Comparison of ENCODE assay signal across 32 cellular contexts in the genomic region with DNA sequence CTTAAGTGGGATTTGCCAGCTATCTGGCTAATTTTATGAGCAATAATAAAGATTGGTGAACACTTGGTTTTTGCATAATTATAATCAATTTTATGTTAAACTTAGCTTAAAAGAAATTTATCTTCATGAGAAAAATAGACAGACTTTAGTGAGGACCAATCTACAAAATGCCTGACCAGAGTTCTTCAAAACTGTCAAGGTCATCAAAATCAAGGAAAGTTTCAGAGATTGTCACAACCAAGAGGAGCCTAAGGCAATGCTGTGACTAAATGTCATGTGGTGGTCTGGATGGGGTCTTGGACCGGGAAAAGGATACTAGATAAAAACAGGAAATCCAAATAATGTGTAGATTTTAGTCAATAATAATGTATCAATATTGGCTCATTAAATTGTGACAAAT. TPM values are rescaled to one million over a fixed set of nuclear protein-coding genes. Genes with fewer than 3 reads are reported as not detected.
"Had no signal": no experiment of that assay in that cellular context is flagged by ENCODE, and none has a peak within 500 bp of the region (broad histone marks: within the 10 kb centered on the region; RNA-seq: fewer than 3 reads in every experiment).

No MANE protein-coding gene starts in this region.

- H3K36me3 ChIP-seq: lower lobe of right lung, pancreas, prostate gland, sigmoid colon, tibial nerve, uterus had no signal

- H3K27me3 ChIP-seq: left lung, pancreas, sigmoid colon, tibial nerve, uterus had no signal

- H3K27ac ChIP-seq: left lung, lower lobe of right lung, pancreas, prostate gland, sigmoid colon, spleen, tibial nerve, uterus had no signal

- H3K9me3 ChIP-seq: pancreas, prostate gland, uterus had no signal

- DNase-seq: hypothalamus; immature natural killer cell; kidney; left colon; left lung; lower lobe of right lung; mammary epithelial cell; mesenchymal stem cell; naive thymus-derived CD8-positive, alpha-beta T cell; nucleus accumbens; pancreas; posterior cingulate gyrus; retina; right cardiac atrium; sigmoid colon; small intestine; spleen; stimulated activated CD4-positive, alpha-beta T cell treated with anti-CD3 and anti-CD28 coated beads, Interleukin-4, amount 100 ng/mL, for 24 hours; stimulated activated naive CD4-positive, alpha-beta T cell treated with Interleukin-2 at 50 U/mL for 16 hours; stimulated activated naive CD8-positive, alpha-beta T cell treated with anti-CD3 and anti-CD28 coated beads, Interleukin-15, amount 100 ng/mL, for 72 hours; substantia nigra; uterus had no signal

- FAIRE-seq: islet of Langerhans, kidney, pancreas, small intestine had no signal

- H3K4me3 ChIP-seq: left lung, lower lobe of right lung, pancreas, prostate gland, sigmoid colon, spleen, tibial nerve, uterus had no signal

- ATAC-seq: left colon; left lung; lower lobe of right lung; naive thymus-derived CD8-positive, alpha-beta T cell; pancreas; right cardiac atrium; stimulated activated memory B cell treated with anti-CD40 and anti-IgM and Interleukin-4, amounts not matched to agents 10 μg/mL and 1 μg/mL and 100 μg/mL, for 72 hours; stimulated activated naive CD8-positive, alpha-beta T cell treated with anti-CD3 and anti-CD28 coated beads, Interleukin-15, amount 100 ng/mL, for 72 hours had no signal

- H3K4me1 ChIP-seq: left lung, lower lobe of right lung, pancreas, prostate gland, sigmoid colon, spleen, tibial nerve, uterus had no signal

RNA-seq across cellular contexts. Expression of gene FAM170B, which starts 17.7 kb away (rescaled TPM):
- total RNA-seq: kidney; left colon; liver; lower lobe of right lung; mammary epithelial cell; mucosa of gallbladder; naive thymus-derived CD8-positive, alpha-beta T cell; neural crest cell; osteoblast; pancreas; prostate gland; right cardiac atrium; sigmoid colon; spleen; temporal lobe; ureter; uterus had no signal
- polyA plus RNA-seq: immature natural killer cell; liver; mammary epithelial cell; naive thymus-derived CD8-positive, alpha-beta T cell; pancreas; right cardiac atrium; sigmoid colon; small intestine had no signal

RNA-seq across cellular contexts. Expression of gene VSTM4, which starts 36.2 kb away (rescaled TPM):
- total RNA-seq: naive thymus-derived CD8-positive, alpha-beta T cell had no signal
- polyA plus RNA-seq: mammary epithelial cell had no signal

RNA-seq across cellular contexts. Expression of gene TMEM273, which starts 36.7 kb away (rescaled TPM):
- total RNA-seq: mammary epithelial cell, osteoblast had no signal
- polyA plus RNA-seq: mammary epithelial cell had no signal
